9 cellular contexts compared by ENCODE assay signal in genomic region chr17:29929006-29929543, GRCh38. TPM values are rescaled to one million over a fixed set of nuclear protein-coding genes. Genes with fewer than 3 reads are reported as not detected.
DNase-seq lines count a peak whose midpoint lies in the region; ATAC-seq and TF ChIP-seq lines count a peak whose summit lies in the region.
"Had no signal": no experiment of that assay in that cellular context is flagged by ENCODE, and none has a peak within 500 bp of the region (broad histone marks: within the 10 kb centered on the region; RNA-seq: fewer than 3 reads in every experiment).

No MANE protein-coding gene starts in this region.

- TF ChIP-seq CTCF in activated CD8-positive, alpha-beta T cell treated with anti-CD3 and anti-CD28 coated beads for 36 hours (IDR thresholded peaks at IDR 0.05): no peak
- no peak for TF ChIP-seq CTCF in glutamatergic neuron (IDR thresholded peaks at IDR 0.05; ENCODE audit: partially characterized antibody, unreplicated experiment)

- CTCF ChIA-PET in activated CD8-positive, alpha-beta memory T cell treated with anti-CD3 and anti-CD28 coated beads, Interleukin-2, amount 10 ng/mL, durations not matched to agents 7 days and 5 days (lab: Charles Lee): interaction anchor here (1.1 to 9.1 kb wide), 6 partner anchors 12 to 311 kb away, joined by 3 to 195 read pairs (median 8); no protein-coding TSS in a partner anchor
- CTCF ChIA-PET in activated CD8-positive, alpha-beta T cell treated with anti-CD3 and anti-CD28 coated beads for 36 hours (lab: Charles Lee): interaction anchor here (1.7 to 9.3 kb wide), 3 partner anchors 20 to 312 kb away, joined by 4 to 309 read pairs (median 32); no protein-coding TSS in a partner anchor

- peaks cover 24% of the 10 kb centered on the region for H3K4me1 Mint-ChIP-seq in activated CD8-positive, alpha-beta memory T cell treated with anti-CD3 and anti-CD28 coated beads, Interleukin-2, amount 10 ng/mL, durations not matched to agents 7 days and 5 days
- peaks cover 31% of the 10 kb centered on the region for H3K4me1 Mint-ChIP-seq in activated CD8-positive, alpha-beta T cell treated with anti-CD3 and anti-CD28 coated beads for 36 hours (ENCODE audit: low read depth)
- H3K4me1 Mint-ChIP-seq in glutamatergic neuron (ENCODE audit: low read depth, unreplicated experiment): peaks cover 12% of the 10 kb centered on the region

- intact Hi-C loops in activated CD8-positive, alpha-beta T cell treated with anti-CD3 and anti-CD28 coated beads for 36 hours (cut with micrococcal nuclease): loop anchor here (10.0 kb wide), 1 partner anchor 64 kb away; no protein-coding TSS in a partner anchor

- peak; percentile 44 for DNase-seq in activated CD8-positive, alpha-beta memory T cell treated with anti-CD3 and anti-CD28 coated beads, Interleukin-2, amount 10 ng/mL, durations not matched to agents 7 days and 5 days
- DNase-seq in activated CD8-positive, alpha-beta memory T cell treated with anti-CD3 and anti-CD28 coated beads, Interleukin-2, amount 50 U/mL, for 4 hours: no peak
- DNase-seq in NCI-H1694 treated with DMSO at 0.1 percent for 48 hours (lab: John Stamatoyannopoulos, UW) (peak; percentile 30), glutamatergic neuron (peak; percentile 21), renal cortical epithelial cell (ENCODE audit: low read depth) (peak; percentile 79), NCI-H187 (lab: John Stamatoyannopoulos, UW) (no peak), retina (no peak)
- peak; percentile 60 for DNase-seq in activated CD8-positive, alpha-beta T cell treated with anti-CD3 and anti-CD28 coated beads for 36 hours

- H3K9me3 Mint-ChIP-seq in activated CD8-positive, alpha-beta memory T cell treated with anti-CD3 and anti-CD28 coated beads, Interleukin-2, amount 10 ng/mL, durations not matched to agents 7 days and 5 days (ENCODE audit: low read depth): no peaks in the 10 kb centered on the region
- no peaks in the 10 kb centered on the region for H3K9me3 Mint-ChIP-seq in activated CD8-positive, alpha-beta T cell treated with anti-CD3 and anti-CD28 coated beads for 36 hours
- H3K9me3 Mint-ChIP-seq in glutamatergic neuron (ENCODE audit: unreplicated experiment): peaks cover 7% of the 10 kb centered on the region
- H3K9me3 Mint-ChIP-seq: activated naive CD8-positive, alpha-beta T cell treated with anti-CD3 and anti-CD28 coated beads, Interleukin-2, amount 10 ng/mL, durations not matched to agents 7 days and 5 days had no signal

- H3K27ac Mint-ChIP-seq in activated CD8-positive, alpha-beta memory T cell treated with anti-CD3 and anti-CD28 coated beads, Interleukin-2, amount 10 ng/mL, durations not matched to agents 7 days and 5 days: no peak overlapping the region
- no peak overlapping the region for H3K27ac Mint-ChIP-seq in activated CD8-positive, alpha-beta T cell treated with anti-CD3 and anti-CD28 coated beads for 36 hours
- H3K27ac Mint-ChIP-seq in glutamatergic neuron (ENCODE audit: unreplicated experiment): no peak overlapping the region
- H3K27ac Mint-ChIP-seq: activated naive CD8-positive, alpha-beta T cell treated with anti-CD3 and anti-CD28 coated beads, Interleukin-2, amount 10 ng/mL, durations not matched to agents 7 days and 5 days had no signal

- no peak overlapping the region for H3K4me3 Mint-ChIP-seq in activated CD8-positive, alpha-beta memory T cell treated with anti-CD3 and anti-CD28 coated beads, Interleukin-2, amount 10 ng/mL, durations not matched to agents 7 days and 5 days
- H3K4me3 Mint-ChIP-seq in activated CD8-positive, alpha-beta T cell treated with anti-CD3 and anti-CD28 coated beads for 36 hours: no peak overlapping the region
- H3K4me3 Mint-ChIP-seq in glutamatergic neuron (ENCODE audit: unreplicated experiment): no peak overlapping the region

- no peak for ATAC-seq in activated CD8-positive, alpha-beta memory T cell treated with anti-CD3 and anti-CD28 coated beads, Interleukin-2, amount 10 ng/mL, durations not matched to agents 7 days and 5 days
- ATAC-seq in activated CD8-positive, alpha-beta T cell treated with anti-CD3 and anti-CD28 coated beads for 36 hours: no peak

- peaks cover 11% of the 10 kb centered on the region for H3K36me3 Mint-ChIP-seq in activated CD8-positive, alpha-beta memory T cell treated with anti-CD3 and anti-CD28 coated beads, Interleukin-2, amount 10 ng/mL, durations not matched to agents 7 days and 5 days
- peaks cover 6% of the 10 kb centered on the region for H3K36me3 Mint-ChIP-seq in activated CD8-positive, alpha-beta T cell treated with anti-CD3 and anti-CD28 coated beads for 36 hours (ENCODE audit: low read depth)
- H3K36me3 Mint-ChIP-seq in glutamatergic neuron (ENCODE audit: unreplicated experiment): no peaks in the 10 kb centered on the region

- POLR2A ChIA-PET in activated CD8-positive, alpha-beta T cell treated with anti-CD3 and anti-CD28 coated beads for 36 hours (lab: Charles Lee): no interaction called here

- H3K27me3 Mint-ChIP-seq in activated CD8-positive, alpha-beta memory T cell treated with anti-CD3 and anti-CD28 coated beads, Interleukin-2, amount 10 ng/mL, durations not matched to agents 7 days and 5 days: no peaks in the 10 kb centered on the region
- no peaks in the 10 kb centered on the region for H3K27me3 Mint-ChIP-seq in activated CD8-positive, alpha-beta T cell treated with anti-CD3 and anti-CD28 coated beads for 36 hours
- peaks cover 8% of the 10 kb centered on the region for H3K27me3 Mint-ChIP-seq in glutamatergic neuron (ENCODE audit: unreplicated experiment)
- H3K27me3 Mint-ChIP-seq: activated naive CD8-positive, alpha-beta T cell treated with anti-CD3 and anti-CD28 coated beads, Interleukin-2, amount 10 ng/mL, durations not matched to agents 7 days and 5 days had no signal

RNA-seq across cellular contexts. Expression of gene SSH2, which starts 1.0 kb away (rescaled TPM):
- total RNA-seq in activated CD8-positive, alpha-beta memory T cell treated with anti-CD3 and anti-CD28 coated beads, Interleukin-2, amount 10 ng/mL, durations not matched to agents 7 days and 5 days: 10 to 100 TPM; 41.0 to 62.9 TPM
- 10 to 100 TPM; 37.5 to 43.5 TPM for total RNA-seq in activated CD8-positive, alpha-beta T cell treated with anti-CD3 and anti-CD28 coated beads for 36 hours
- total RNA-seq in glutamatergic neuron (ENCODE audit: unreplicated experiment) (46.5 TPM), renal cortical epithelial cell (11.1 and 48.2 TPM in 2 replicates)

RNA-seq across cellular contexts. Expression of gene EFCAB5, which starts 12.4 kb away (rescaled TPM):
- 1 to 10 TPM in 1 of 2 experiments, under 1 TPM in 1; 0.70 to 1.6 TPM for total RNA-seq in activated CD8-positive, alpha-beta memory T cell treated with anti-CD3 and anti-CD28 coated beads, Interleukin-2, amount 10 ng/mL, durations not matched to agents 7 days and 5 days
- total RNA-seq in activated CD8-positive, alpha-beta T cell treated with anti-CD3 and anti-CD28 coated beads for 36 hours: under 1 TPM; 0.54 to 0.81 TPM
- total RNA-seq in glutamatergic neuron (ENCODE audit: unreplicated experiment): 0.69 TPM
- total RNA-seq in renal cortical epithelial cell: 4.7 TPM in 2 replicates

Comparison
In these comparisons a context has a peak if more than half of its experiments do, and no peak if none do; other contexts are left out.
1. DNase-seq: peak in activated CD8-positive, alpha-beta memory T cell treated with anti-CD3 and anti-CD28 coated beads, Interleukin-2, amount 10 ng/mL, durations not matched to agents 7 days and 5 days (single experiment), NCI-H1694 treated with DMSO at 0.1 percent for 48 hours (single experiment), activated CD8-positive, alpha-beta T cell treated with anti-CD3 and anti-CD28 coated beads for 36 hours (single experiment), glutamatergic neuron (single experiment) and renal cortical epithelial cell (single experiment); none in activated CD8-positive, alpha-beta memory T cell treated with anti-CD3 and anti-CD28 coated beads, Interleukin-2, amount 50 U/mL, for 4 hours (single experiment), NCI-H187 (0 of 2) and retina (single experiment).